In the genomic region with DNA sequence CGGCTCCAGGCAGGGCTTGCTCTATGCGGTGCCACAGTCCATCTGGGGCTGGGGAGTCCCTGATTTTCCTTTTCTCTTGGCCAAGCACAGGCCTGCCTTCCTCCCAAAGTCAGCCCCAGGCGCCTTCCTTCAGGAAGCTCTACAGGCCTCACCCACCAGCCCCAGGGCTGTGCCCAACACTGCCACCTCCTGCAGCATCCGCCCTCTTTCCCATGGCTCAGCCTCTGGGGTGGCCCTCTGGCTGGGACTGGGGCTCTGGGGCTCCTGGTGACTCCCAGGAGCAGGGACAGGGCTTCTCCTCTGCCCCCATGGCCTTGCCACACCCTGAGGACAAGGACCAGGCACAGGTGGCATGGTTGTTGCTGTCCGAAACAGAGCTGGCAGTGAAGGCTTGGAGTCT, we compare ENCODE assay signal across 1 cellular context.
TF ChIP-seq lines count a peak whose summit lies in the region.

No MANE protein-coding gene starts in this region.

TF ChIP-seq in HepG2, 621 proteins besides CTCF, POLR2A, EP300 and RAD21:
- TF ChIP-seq HNRNPL (IDR thresholded peaks at IDR 0.05; ENCODE audit: low read depth, low read length): 0 out of 2 replicates have a peak, but pooled peaks have one; percentile 0
- TF ChIP-seq NPAS2 (CRISPR knock-in tag; IDR thresholded peaks at IDR 0.05; ENCODE audit: borderline replicate concordance): no peak
- 0 out of 2 replicates have a peak, but pooled peaks have one; percentile 4 for TF ChIP-seq AHR (CRISPR knock-in tag; IDR thresholded peaks at IDR 0.05)
- no peak for TF ChIP-seq NR2C2 (CRISPR knock-in tag; IDR thresholded peaks at IDR 0.05; ENCODE audit: borderline replicate concordance)
- TF ChIP-seq, protein P1, sequence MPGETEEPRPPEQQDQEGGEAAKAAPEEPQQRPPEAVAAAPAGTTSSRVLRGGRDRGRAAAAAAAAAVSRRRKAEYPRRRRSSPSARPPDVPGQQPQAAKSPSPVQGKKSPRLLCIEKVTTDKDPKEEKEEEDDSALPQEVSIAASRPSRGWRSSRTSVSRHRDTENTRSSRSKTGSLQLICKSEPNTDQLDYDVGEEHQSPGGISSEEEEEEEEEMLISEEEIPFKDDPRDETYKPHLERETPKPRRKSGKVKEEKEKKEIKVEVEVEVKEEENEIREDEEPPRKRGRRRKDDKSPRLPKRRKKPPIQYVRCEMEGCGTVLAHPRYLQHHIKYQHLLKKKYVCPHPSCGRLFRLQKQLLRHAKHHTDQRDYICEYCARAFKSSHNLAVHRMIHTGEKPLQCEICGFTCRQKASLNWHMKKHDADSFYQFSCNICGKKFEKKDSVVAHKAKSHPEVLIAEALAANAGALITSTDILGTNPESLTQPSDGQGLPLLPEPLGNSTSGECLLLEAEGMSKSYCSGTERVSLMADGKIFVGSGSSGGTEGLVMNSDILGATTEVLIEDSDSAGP (CRISPR knock-in tag; IDR thresholded peaks at IDR 0.05; ENCODE audit: borderline replicate concordance): 0 out of 2 replicates have a peak, but pooled peaks have one; percentile 8
- no peak for TF ChIP-seq PHF20 (CRISPR knock-in tag; IDR thresholded peaks at IDR 0.05)
